1 cellular context compared by ENCODE assay signal in genomic region chr7:13851756-13852155, GRCh38.
TF ChIP-seq lines count a peak whose summit lies in the region.

No MANE protein-coding gene starts in this region.

TF ChIP-seq in IMR-90, 13 proteins besides CTCF, POLR2A, EP300 and RAD21 (continued from another document):
- no peak for TF ChIP-seq USF2 (IDR thresholded peaks at IDR 0.05; ENCODE audit: low read depth, low read length)
- TF ChIP-seq MAZ (IDR thresholded peaks at IDR 0.05; ENCODE audit: borderline replicate concordance, low read depth, low read length), result no peak
- no peak for TF ChIP-seq CHD1 (IDR thresholded peaks at IDR 0.05; ENCODE audit: low read depth, low read length)
- TF ChIP-seq NFE2L2 (IDR thresholded peaks at IDR 0.05; ENCODE audit: low read depth, low read length), result 0 out of 2 replicates have a peak, but pooled peaks have one; percentile 10
- TF ChIP-seq CEBPB (IDR thresholded peaks at IDR 0.05; ENCODE audit: low read depth, low read length), result 0 out of 2 replicates have a peak, but pooled peaks have one; percentile 48
- TF ChIP-seq BHLHE40 (IDR thresholded peaks at IDR 0.05; ENCODE audit: low read depth, low read length), result peak; percentile 26; the same call in 1 of the 2 replicates
